ENCODE assay signal across 10 cellular contexts in genomic region chr7:68875857-68876256, GRCh38.
"Had no signal": no experiment of that assay in that cellular context is flagged by ENCODE, and none has a peak within 500 bp of the region (broad histone marks: within the 10 kb centered on the region; RNA-seq: fewer than 3 reads in every experiment).

No MANE protein-coding gene starts in this region.

- ATAC-seq: HCT116 had no signal

- H3K27ac Mint-ChIP-seq: HFFc6, IgD-negative memory B cell had no signal

- FAIRE-seq: HTR-8/SVneo had no signal

- H3K9ac ChIP-seq: GM23248 had no signal

- H3K4me3 Mint-ChIP-seq: HFFc6, IgD-negative memory B cell had no signal

- H3K27me3 Mint-ChIP-seq: IgD-negative memory B cell had no signal

- H3K36me3 Mint-ChIP-seq: IgD-negative memory B cell had no signal

- H3K36me3 ChIP-seq: HAP-1 had no signal

- H3K4me1 Mint-ChIP-seq: IgD-negative memory B cell had no signal

- H3K9me3 ChIP-seq: HAP-1 had no signal

- H3K4me1 ChIP-seq: HAP-1 had no signal

- H3K27ac ChIP-seq: GM23248, HL-60 had no signal

- DNase-seq: GM23248, GOT3, H7, HFFc6, KBM-7 had no signal

- H3K4me3 ChIP-seq: GM23248, HAP-1 had no signal
